In the genomic region with DNA sequence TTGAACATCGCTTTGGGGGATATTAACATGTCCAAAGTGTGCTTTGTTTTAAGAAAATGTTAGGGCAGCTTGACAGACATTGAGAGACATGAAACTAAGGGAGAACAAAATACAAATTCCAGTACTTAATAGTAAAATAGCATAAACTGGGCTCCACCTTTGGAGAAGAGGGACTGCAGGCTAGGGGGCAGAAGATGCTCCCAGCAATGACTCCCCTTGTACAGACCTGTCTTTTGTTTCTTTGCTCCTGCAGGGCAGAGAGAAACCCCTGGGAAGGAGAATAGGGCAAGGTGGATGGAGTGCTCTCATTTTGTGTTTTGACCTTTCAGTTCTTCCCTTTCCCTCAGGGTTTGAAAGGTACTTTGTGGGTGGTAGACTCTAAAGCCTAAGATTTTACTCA, we compare ENCODE assay signal across 19 cellular contexts.
"Had no signal": no experiment of that assay in that cellular context is flagged by ENCODE, and none has a peak within 500 bp of the region (broad histone marks: within the 10 kb centered on the region; RNA-seq: fewer than 3 reads in every experiment).

No MANE protein-coding gene starts in this region.

- H3K4me3 ChIP-seq: adrenal gland, dorsolateral prefrontal cortex, heart right ventricle, left ventricle myocardium inferior, ovary had no signal

- FAIRE-seq: frontal cortex, kidney had no signal

- H3K4me1 Mint-ChIP-seq: memory B cell had no signal

- DNase-seq: activated CD4-positive, alpha-beta T cell treated with anti-CD3 and anti-CD28 coated beads for 1 hour; activated CD8-positive, alpha-beta memory T cell treated with anti-CD3 and anti-CD28 coated beads, Interleukin-2, amount 50 U/mL, for 48 hours; activated CD8-positive, alpha-beta T cell treated with anti-CD3 and anti-CD28 coated beads for 36 hours; activated naive CD4-positive, alpha-beta T cell treated with anti-CD3 and anti-CD28 coated beads for 36 hours; adrenal gland; cerebellar nuclear complex; dorsolateral prefrontal cortex; heart right ventricle; kidney; left ventricle myocardium inferior; ovary; stimulated activated CD4-positive, alpha-beta T cell treated with anti-CD3 and anti-CD28 coated beads, Interleukin-4, amount 100 ng/mL, for 1 hour; stimulated activated CD8-positive, alpha-beta memory T cell treated with anti-CD3 and anti-CD28 coated beads, Interleukin-4, amount 100 ng/mL, for 48 hours had no signal

- H3K27me3 Mint-ChIP-seq: activated CD8-positive, alpha-beta T cell treated with anti-CD3 and anti-CD28 coated beads for 36 hours; memory B cell; stimulated activated naive CD8-positive, alpha-beta T cell treated with anti-CD3 and anti-CD28 coated beads, Interleukin-15, Interleukin-2, amounts not matched to agents 100 ng/mL and 50 ng/mL, for 24 hours had no signal

- H3K27me3 ChIP-seq: adrenal gland, dorsolateral prefrontal cortex, heart right ventricle, ovary had no signal

- H3K27ac Mint-ChIP-seq: activated CD8-positive, alpha-beta T cell treated with anti-CD3 and anti-CD28 coated beads for 36 hours; activated naive CD4-positive, alpha-beta T cell treated with anti-CD3 and anti-CD28 coated beads for 36 hours; activated T-helper 1 cell treated with anti-CD3 and anti-CD28 coated beads, Interleukin-12 subunit alpha, Interleukin-12 subunit beta, Interleukin-2, Interleukin-4 antibody, amounts not matched to agents 30 ng/mL and 10 ng/mL and 1 ng/mL, durations not matched to agents 14 hours and 24 hours and 36 hours; memory B cell; stimulated activated naive CD8-positive, alpha-beta T cell treated with anti-CD3 and anti-CD28 coated beads, Interleukin-15, Interleukin-2, amounts not matched to agents 100 ng/mL and 50 ng/mL, for 24 hours; T-helper 2 cell treated with Interferon-gamma antibody and Interleukin-4, amounts not matched to agents 5 μg/mL and 100 μg/mL, for 36 hours had no signal

- H3K9me3 ChIP-seq: adrenal gland, left ventricle myocardium inferior, ovary had no signal

- H3K36me3 ChIP-seq: adrenal gland, heart right ventricle, left ventricle myocardium inferior, ovary had no signal

- ATAC-seq: activated CD8-positive, alpha-beta T cell treated with anti-CD3 and anti-CD28 coated beads for 36 hours; heart right ventricle had no signal

- H3K27ac ChIP-seq: adrenal gland, dorsolateral prefrontal cortex, heart right ventricle, left ventricle myocardium inferior, ovary had no signal

- H3K9me3 Mint-ChIP-seq: activated CD8-positive, alpha-beta T cell treated with anti-CD3 and anti-CD28 coated beads for 36 hours; activated naive CD4-positive, alpha-beta T cell treated with anti-CD3 and anti-CD28 coated beads for 36 hours; activated T-helper 1 cell treated with anti-CD3 and anti-CD28 coated beads, Interleukin-12 subunit alpha, Interleukin-12 subunit beta, Interleukin-2, Interleukin-4 antibody, amounts not matched to agents 30 ng/mL and 10 ng/mL and 1 ng/mL, durations not matched to agents 14 hours and 24 hours and 36 hours; memory B cell; neural crest cell; stimulated activated naive CD8-positive, alpha-beta T cell treated with anti-CD3 and anti-CD28 coated beads, Interleukin-15, Interleukin-2, amounts not matched to agents 100 ng/mL and 50 ng/mL, for 24 hours; T-helper 2 cell treated with Interferon-gamma antibody and Interleukin-4, amounts not matched to agents 5 μg/mL and 100 μg/mL, for 36 hours had no signal

- H3K4me1 ChIP-seq: adrenal gland, left ventricle myocardium inferior had no signal

- H3K4me3 Mint-ChIP-seq: activated CD8-positive, alpha-beta T cell treated with anti-CD3 and anti-CD28 coated beads for 36 hours; activated naive CD4-positive, alpha-beta T cell treated with anti-CD3 and anti-CD28 coated beads for 36 hours; activated T-helper 1 cell treated with anti-CD3 and anti-CD28 coated beads, Interleukin-12 subunit alpha, Interleukin-12 subunit beta, Interleukin-2, Interleukin-4 antibody, amounts not matched to agents 30 ng/mL and 10 ng/mL and 1 ng/mL, durations not matched to agents 14 hours and 24 hours and 36 hours; memory B cell; neural crest cell; stimulated activated naive CD8-positive, alpha-beta T cell treated with anti-CD3 and anti-CD28 coated beads, Interleukin-15, Interleukin-2, amounts not matched to agents 100 ng/mL and 50 ng/mL, for 24 hours; T-helper 2 cell treated with Interferon-gamma antibody and Interleukin-4, amounts not matched to agents 5 μg/mL and 100 μg/mL, for 36 hours had no signal

- H3K36me3 Mint-ChIP-seq: memory B cell had no signal
